In genomic region chr22:46052331-46052771, GRCh38 we compare ENCODE assay signal across 8 cellular contexts.
DNase-seq lines count a peak whose midpoint lies in the region; ATAC-seq and TF ChIP-seq lines count a peak whose summit lies in the region.

No MANE protein-coding gene starts in this region.

- TF ChIP-seq CTCF in 22Rv1 (IDR thresholded peaks at IDR 0.05) (no peak), coronary artery (IDR thresholded peaks at IDR 0.05) (no peak)

- DNase-seq in MG63 (no peak), coronary artery (ENCODE audit: low spot score) (peak; percentile 70), HEK293T (ENCODE audit: extremely low spot score) (no peak), T-helper 9 cell (no peak), NCI-H146 (lab: John Stamatoyannopoulos, UW) (no peak)

- H3K9me3 ChIP-seq in MG63, result no peaks in the 10 kb centered on the region
- H3K9me3 ChIP-seq in muscle layer of duodenum (ENCODE audit: control insufficient read depth in 1 of 2, low read length in 2 of 2), result no peaks in the 10 kb centered on the region

- H3K4me3 ChIP-seq in MG63 (peak overlapping the region; percentile 88), coronary artery (peak overlapping the region; percentile 95), muscle layer of duodenum (ENCODE audit: low read depth in 1 of 2, low read length in 2 of 2) (peak overlapping the region; percentile 66 to 74)

- peaks cover 29 to 75% of the 10 kb centered on the region in 2 donors for H3K4me1 ChIP-seq in muscle layer of duodenum (ENCODE audit: control insufficient read depth in 1 of 2, insufficient read depth in 2 of 2, low read length in 2 of 2)

- H3K27me3 ChIP-seq in MG63 (no peaks in the 10 kb centered on the region), muscle layer of duodenum (ENCODE audit: low read depth, low read length) (no peaks in the 10 kb centered on the region)

- CTCF ChIA-PET in HEK293T (lab: Yijun Ruan, JAX), result interaction anchor here (0.6 to 1.3 kb wide), 2 partner anchors 10 to 96 kb away, joined by 3 read pairs; no protein-coding TSS in a partner anchor

- H3K27ac ChIP-seq in 22Rv1, result peak overlapping the region; percentile 100
- peak overlapping the region; percentile 98 to 100 for H3K27ac ChIP-seq in coronary artery
- H3K27ac ChIP-seq in muscle layer of duodenum (ENCODE audit: low read length), result peak overlapping the region; percentile 93

- ATAC-seq in GM21528 (IDR thresholded peaks at IDR 0.05; ENCODE audit: low FRiP score, unreplicated experiment), result no peak

- H3K36me3 ChIP-seq in MG63 (peaks cover 18% of the 10 kb centered on the region), muscle layer of duodenum (ENCODE audit: control insufficient read depth in 1 of 2, insufficient read depth in 2 of 2, low read length in 2 of 2) (peaks cover 0 to 16% of the 10 kb centered on the region in 2 donors)

- POLR2A ChIA-PET in HEK293T (lab: Yijun Ruan, JAX), result interaction anchor here (1.5 kb wide), 1 partner anchor 46 kb away, joined by 5 read pairs; no protein-coding TSS in a partner anchor

TF ChIP-seq in HEK293T, 16 proteins besides CTCF, POLR2A, EP300 and RAD21:
- TF ChIP-seq PKNOX1 (IDR thresholded peaks at IDR 0.05) (no peak), TARDBP (IDR thresholded peaks at IDR 0.05) (no peak), CTBP1 (IDR thresholded peaks at IDR 0.05; ENCODE audit: borderline replicate concordance) (no peak), ELF4 (IDR thresholded peaks at IDR 0.05) (no peak), FOXA1 (IDR thresholded peaks at IDR 0.05) (no peak), SUZ12 (IDR thresholded peaks at IDR 0.05) (no peak), FOXM1 (IDR thresholded peaks at IDR 0.05; ENCODE audit: borderline replicate concordance) (no peak), BHLHE40 (IDR thresholded peaks at IDR 0.05; ENCODE audit: borderline replicate concordance) (no peak), ARNT (IDR thresholded peaks at IDR 0.05) (no peak), NFRKB (IDR thresholded peaks at IDR 0.05) (no peak), HDGF (IDR thresholded peaks at IDR 0.05; ENCODE audit: borderline replicate concordance) (no peak), SP1 (IDR thresholded peaks at IDR 0.05) (no peak), LEF1 (IDR thresholded peaks at IDR 0.05; ENCODE audit: borderline replicate concordance) (no peak), FOXK2 (IDR thresholded peaks at IDR 0.05) (no peak), ZNF384 (IDR thresholded peaks at IDR 0.05) (no peak), L3MBTL2 (conservative IDR thresholded peaks at IDR 0.05) (no peak)
